ENCODE assay signal across 9 cellular contexts in genomic region chr6:40719671-40720374, GRCh38.
DNase-seq lines count a peak whose midpoint lies in the region; ATAC-seq, FAIRE-seq and TF ChIP-seq lines count a peak whose summit lies in the region.
"Had no signal": no experiment of that assay in that cellular context is flagged by ENCODE, and none has a peak within 500 bp of the region (broad histone marks: within the 10 kb centered on the region; RNA-seq: fewer than 3 reads in every experiment).

No MANE protein-coding gene starts in this region.

- no peak overlapping the region for H3K4me3 ChIP-seq in cardiac fibroblast (replicated peaks in 1 of 2; ENCODE audit: low read depth in 2 of 2, low read length in 2 of 2)

- no peak for FAIRE-seq in urothelium cell line (lab: Jason Lieb, UNC)
- FAIRE-seq: islet of Langerhans had no signal

- DNase-seq in DMS79 (lab: John Stamatoyannopoulos, UW) (peak; percentile 36), NCI-H2029 treated with DMSO at 0.1 percent for 48 hours (lab: John Stamatoyannopoulos, UW) (peak; percentile 41), cardiac fibroblast (ENCODE audit: low read depth in 2 of 2) (peak; percentile 12 to 61), myocyte (ENCODE audit: low read depth) (peak; percentile 1), urothelium cell line (ENCODE audit: low spot score) (no peak), GF-D8 (lab: John Stamatoyannopoulos, UW) (no peak)
- no peak for DNase-seq in stimulated activated CD4-positive, alpha-beta T cell treated with anti-CD3 and anti-CD28 coated beads, Interleukin-4, amount 100 ng/mL, for 1 hour

- TF ChIP-seq CTCF in cardiac fibroblast (IDR thresholded peaks at IDR 0.05; ENCODE audit: low read depth, low read length): no peak

- ATAC-seq in GM21447 (IDR thresholded peaks at IDR 0.05; ENCODE audit: unreplicated experiment): peak; percentile 85

Comparison
In these comparisons a context has a peak if more than half of its experiments do, and no peak if none do; other contexts are left out.
1. DNase-seq: peak in DMS79 (single experiment), NCI-H2029 treated with DMSO at 0.1 percent for 48 hours (single experiment), cardiac fibroblast (2 of 2) and myocyte (single experiment); none in urothelium cell line (single experiment), GF-D8 (single experiment) and stimulated activated CD4-positive, alpha-beta T cell treated with anti-CD3 and anti-CD28 coated beads, Interleukin-4, amount 100 ng/mL, for 1 hour (single experiment).